1 cellular context compared by ENCODE assay signal in the genomic region with DNA sequence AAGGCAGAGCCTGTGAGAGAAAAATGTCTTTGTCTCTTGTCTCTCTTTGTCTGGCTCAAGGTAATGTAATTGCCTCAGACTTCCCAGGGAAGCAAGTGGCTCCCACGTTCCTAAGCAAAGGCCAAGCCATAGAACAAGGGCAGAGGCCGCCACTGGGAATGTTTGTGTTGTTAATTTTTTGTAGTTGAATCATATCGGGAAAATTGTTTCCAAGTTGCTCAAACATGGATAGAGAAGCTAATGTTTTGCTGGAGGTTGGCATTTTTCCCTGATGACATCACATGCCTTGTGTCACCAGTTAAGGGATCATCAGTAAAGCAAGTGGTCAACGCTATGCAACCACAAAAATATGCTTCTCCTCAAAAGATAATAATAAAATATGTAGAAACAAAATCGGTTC.
TF ChIP-seq lines count a peak whose summit lies in the region.

No MANE protein-coding gene starts in this region.

TF ChIP-seq in H1, 55 proteins besides CTCF, POLR2A, EP300 and RAD21:
- no peak for TF ChIP-seq ZNF274 (IDR thresholded peaks at IDR 0.05; ENCODE audit: borderline replicate concordance, extremely low read depth, low read length)
- no peak for TF ChIP-seq BACH1 (IDR thresholded peaks at IDR 0.05; ENCODE audit: low read length)
- TF ChIP-seq JUND (IDR thresholded peaks at IDR 0.05; ENCODE audit: low read length), result no peak
- no peak for TF ChIP-seq RFX5 (IDR thresholded peaks at IDR 0.05; ENCODE audit: borderline replicate concordance, low read depth, low read length)
- TF ChIP-seq USF2 (IDR thresholded peaks at IDR 0.05; ENCODE audit: low read length), result no peak
- TF ChIP-seq BRCA1 (IDR thresholded peaks at IDR 0.05; ENCODE audit: low read depth, low read length), result no peak
- no peak for TF ChIP-seq CREB1 (IDR thresholded peaks at IDR 0.05)
- no peak for TF ChIP-seq SUZ12 (IDR thresholded peaks at IDR 0.05; ENCODE audit: low read length)
- TF ChIP-seq JUN (IDR thresholded peaks at IDR 0.05; ENCODE audit: low read depth, low read length), result no peak
- TF ChIP-seq, protein P1, sequence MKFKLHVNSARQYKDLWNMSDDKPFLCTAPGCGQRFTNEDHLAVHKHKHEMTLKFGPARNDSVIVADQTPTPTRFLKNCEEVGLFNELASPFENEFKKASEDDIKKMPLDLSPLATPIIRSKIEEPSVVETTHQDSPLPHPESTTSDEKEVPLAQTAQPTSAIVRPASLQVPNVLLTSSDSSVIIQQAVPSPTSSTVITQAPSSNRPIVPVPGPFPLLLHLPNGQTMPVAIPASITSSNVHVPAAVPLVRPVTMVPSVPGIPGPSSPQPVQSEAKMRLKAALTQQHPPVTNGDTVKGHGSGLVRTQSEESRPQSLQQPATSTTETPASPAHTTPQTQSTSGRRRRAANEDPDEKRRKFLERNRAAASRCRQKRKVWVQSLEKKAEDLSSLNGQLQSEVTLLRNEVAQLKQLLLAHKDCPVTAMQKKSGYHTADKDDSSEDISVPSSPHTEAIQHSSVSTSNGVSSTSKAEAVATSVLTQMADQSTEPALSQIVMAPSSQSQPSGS (IDR thresholded peaks at IDR 0.05; ENCODE audit: low read length), result no peak
- no peak for TF ChIP-seq ASH2L (IDR thresholded peaks at IDR 0.05; ENCODE audit: low read length)
- no peak for TF ChIP-seq EZH2 (IDR thresholded peaks at IDR 0.05; ENCODE audit: low read depth, low read length, severe bottlenecking)
- no peak for TF ChIP-seq POLR2AphosphoS5 (IDR thresholded peaks at IDR 0.05; ENCODE audit: low read depth, low read length)
- no peak for TF ChIP-seq SRF (IDR thresholded peaks at IDR 0.05; ENCODE audit: low read depth, low read length)
- no peak for TF ChIP-seq CHD2 (IDR thresholded peaks at IDR 0.05; ENCODE audit: low read length)
- no peak for TF ChIP-seq SAP30 (IDR thresholded peaks at IDR 0.05; ENCODE audit: insufficient read depth, insufficient replicate concordance, low read length)
- no peak for TF ChIP-seq HDAC2 (IDR thresholded peaks at IDR 0.05; ENCODE audit: borderline replicate concordance in 1 of 2, low read depth in 2 of 2, low read length in 2 of 2)
- no peak for TF ChIP-seq TAF7 (optimal IDR thresholded peaks at IDR 0.05; ENCODE audit: borderline replicate concordance, low read depth, low read length)
